ENCODE assay signal across 8 cellular contexts in genomic region chr21:43106965-43107793, GRCh38. TPM values are rescaled to one million over a fixed set of nuclear protein-coding genes. Genes with fewer than 3 reads are reported as not detected.
A peak's percentile ranks its signal among the peaks of the same experiment; 100 is the strongest.
DNase-seq lines count a peak whose midpoint lies in the region; ATAC-seq and TF ChIP-seq lines count a peak whose summit lies in the region.
"Not testable (repeated sequence)": the region's sequence is repeated elsewhere in the genome, so short reads cannot be mapped to it uniquely, and the experiment has no call there.

A gene with protein sequence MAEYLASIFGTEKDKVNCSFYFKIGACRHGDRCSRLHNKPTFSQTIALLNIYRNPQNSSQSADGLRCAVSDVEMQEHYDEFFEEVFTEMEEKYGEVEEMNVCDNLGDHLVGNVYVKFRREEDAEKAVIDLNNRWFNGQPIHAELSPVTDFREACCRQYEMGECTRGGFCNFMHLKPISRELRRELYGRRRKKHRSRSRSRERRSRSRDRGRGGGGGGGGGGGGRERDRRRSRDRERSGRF (minus strand): TSS chr21:43107570. CDS start chr21:43107494, 76 bp downstream.

- H3K4me3 ChIP-seq in AG04450 (ENCODE audit: low read depth, low read length), result not testable (repeated sequence)
- peak within 1 kb of the TSS; percentile 66 for H3K4me3 ChIP-seq in OCI-LY7 (ENCODE audit: low read depth, low read length, poor library complexity, severe bottlenecking)

- not testable (repeated sequence) for H3K4me1 ChIP-seq in OCI-LY7 (ENCODE audit: insufficient read depth, low read length, poor library complexity, severe bottlenecking)

- H4K20me1 ChIP-seq in OCI-LY7 (ENCODE audit: insufficient read depth, low read length), result not testable (repeated sequence)

- H3K9me2 ChIP-seq in OCI-LY7 (ENCODE audit: insufficient read depth, low read length), result not testable (repeated sequence)

- intact Hi-C loops in OCI-LY7 (cut with micrococcal nuclease; ENCODE audit: unreplicated experiment), result not testable (repeated sequence)

- POLR2A ChIA-PET in AG04450 (lab: Yijun Ruan, JAX); OCI-LY7 (lab: Charles Lee): not testable (repeated sequence)

- TF ChIP-seq CTCF in AG04450 (IDR thresholded peaks at IDR 0.05; ENCODE audit: low read depth, low read length); OCI-LY7 (conservative IDR thresholded peaks at IDR 0.05; ENCODE audit: low read length): not testable (repeated sequence)

- TSS peak; percentile 44 for BruUV-seq in OCI-LY7 (replicated peaks; lab: Mats Ljungman, UMichigan)

- ATAC-seq in GM19351 (IDR thresholded peaks at IDR 0.05; ENCODE audit: unreplicated experiment) (peak; percentile 53), HG02981 (IDR thresholded peaks at IDR 0.05; ENCODE audit: unreplicated experiment) (peak; percentile 62), esophagus mucosa (peak; percentile 99)

- DNase-seq in AG04450 (ENCODE audit: low read depth, low spot score), result not testable (repeated sequence)
- DNase-seq in OCI-LY7 (ENCODE audit: low spot score) (peak; percentile 17), lung microvascular endothelial cell (ENCODE audit: low read depth in 2 of 2) (peak in 1 of 2 donors; percentile 12)
- peak; percentile 92 for DNase-seq in activated effector memory CD4-positive, alpha-beta T cell treated with anti-CD3 and anti-CD28 coated beads, Interleukin-2, amount 50 U/mL, for 16 hours
- DNase-seq in stimulated activated CD4-positive, alpha-beta T cell treated with anti-CD3 and anti-CD28 coated beads, Interleukin-12 subunit alpha, Interleukin-12 subunit beta, amount 100 ng/mL, for 4 hours, result peak; percentile 70

- H2AFZ ChIP-seq in OCI-LY7 (ENCODE audit: low read length), result not testable (repeated sequence)

- H3K79me2 ChIP-seq in OCI-LY7 (ENCODE audit: insufficient read depth, low read depth, low read length), result not testable (repeated sequence)

- not testable (repeated sequence) for H3K27ac ChIP-seq in AG04450 (ENCODE audit: low read depth, low read length); OCI-LY7 (ENCODE audit: low read depth, low read length, poor library complexity, severe bottlenecking)

- not testable (repeated sequence) for H3K4me2 ChIP-seq in OCI-LY7 (ENCODE audit: low read length)

- not testable (repeated sequence) for H3K27me3 ChIP-seq in AG04450 (ENCODE audit: control insufficient read depth, insufficient read depth, low read length)

- CTCF ChIA-PET in AG04450 (lab: Charles Lee); OCI-LY7 (lab: Charles Lee; ENCODE audit: unreplicated experiment): not testable (repeated sequence)

- not testable (repeated sequence) for H3K9me3 ChIP-seq in AG04450 (ENCODE audit: control insufficient read depth, insufficient read depth, low read length); OCI-LY7 (ENCODE audit: low read length)

- H3K36me3 ChIP-seq in OCI-LY7 (ENCODE audit: insufficient read depth, low read length), result not testable (repeated sequence)

RNA-seq across cellular contexts. Expression of the gene that starts here (rescaled TPM):
- 3.8 and 56.9 TPM in 2 replicates for polyA plus RNA-seq in AG04450 (2011; rRNA removed)
- 5.0 and 9.6 TPM in 2 replicates for polyA minus RNA-seq in AG04450 (2011; rRNA and poly(A)+ RNA removed)
- 75.0 and 75.1 TPM in 2 replicates for total RNA-seq in OCI-LY7 (2014; rRNA removed; shearing (Covaris generic))
- total RNA-seq in OCI-LY7 (2022) (60.8 and 96.6 TPM in 2 replicates), esophagus mucosa (49.1 TPM), lung microvascular endothelial cell (15.9 and 16.7 TPM in 2 replicates)
